Comparison of ENCODE assay signal across 7 cellular contexts in genomic region chr12:82426586-82426985, GRCh38.
"Had no signal": no experiment of that assay in that cellular context is flagged by ENCODE, and none has a peak within 500 bp of the region (broad histone marks: within the 10 kb centered on the region; RNA-seq: fewer than 3 reads in every experiment).

No MANE protein-coding gene starts in this region.

- H3K27ac ChIP-seq: GM23248, HL-60 had no signal

- H3K36me3 ChIP-seq: HAP-1 had no signal

- H3K4me3 ChIP-seq: GM23248, HAP-1 had no signal

- H3K27me3 Mint-ChIP-seq: IgD-negative memory B cell had no signal

- DNase-seq: GM23248, GOT3, H7, HFFc6 had no signal

- H3K9me3 Mint-ChIP-seq: HFFc6, IgD-negative memory B cell had no signal

- H3K9me3 ChIP-seq: HAP-1 had no signal

- H2AFZ ChIP-seq: GM23248 had no signal

- H3K4me3 Mint-ChIP-seq: HFFc6, IgD-negative memory B cell had no signal

- H3K36me3 Mint-ChIP-seq: IgD-negative memory B cell had no signal

- H3K9ac ChIP-seq: GM23248 had no signal

- H3K27ac Mint-ChIP-seq: HFFc6, IgD-negative memory B cell had no signal

- H3K4me1 Mint-ChIP-seq: IgD-negative memory B cell had no signal
